ENCODE assay signal across 8 cellular contexts in the genomic region with DNA sequence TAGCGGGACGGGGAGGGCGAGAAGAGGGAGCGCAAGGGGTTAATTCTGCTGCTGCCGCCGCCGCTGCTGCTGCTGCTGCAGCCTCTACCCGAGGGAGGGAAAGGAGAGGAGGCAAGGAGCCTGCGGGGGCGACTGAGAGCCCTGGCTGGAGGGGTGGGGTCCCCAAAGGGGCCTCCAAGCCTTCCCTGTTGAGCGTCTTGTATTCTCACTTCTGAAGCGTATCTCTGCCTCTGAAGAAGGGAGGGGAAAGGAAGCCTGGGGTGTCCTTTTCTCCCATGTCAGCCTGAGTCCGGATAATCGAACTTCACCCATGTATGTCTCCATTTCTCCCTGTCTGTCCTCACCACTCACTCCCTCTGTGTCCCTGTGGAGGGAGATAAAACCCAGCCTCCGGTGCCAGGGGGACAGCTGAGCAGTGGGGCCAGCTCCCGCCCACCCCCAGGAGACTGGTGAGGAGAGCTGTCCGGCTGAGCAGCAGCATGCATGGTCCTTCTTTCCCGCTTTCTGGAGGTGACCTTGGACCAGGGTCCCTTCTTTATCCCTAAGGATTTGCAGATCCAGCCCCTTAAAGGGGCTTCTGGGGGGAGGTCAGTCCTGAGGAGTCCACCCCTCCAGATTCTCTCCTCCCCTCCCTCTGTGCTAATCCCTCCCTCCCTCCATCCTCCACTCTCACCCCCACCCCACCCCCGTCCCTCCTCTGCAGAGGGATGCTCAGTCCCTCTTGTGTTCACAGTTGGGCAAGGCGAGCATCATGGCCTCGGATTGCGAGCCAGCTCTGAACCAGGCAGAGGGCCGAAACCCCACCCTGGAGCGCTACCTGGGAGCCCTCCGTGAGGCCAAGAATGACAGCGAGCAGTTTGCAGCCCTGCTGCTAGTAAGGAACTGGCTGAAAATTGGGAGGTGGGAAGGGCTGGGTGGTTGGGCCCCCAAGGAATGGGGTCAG.
A peak's percentile ranks its signal among the peaks of the same experiment; 100 is the strongest.
DNase-seq lines count a peak whose midpoint lies in the region; ATAC-seq and TF ChIP-seq lines count a peak whose summit lies in the region.

No MANE protein-coding gene starts in this region.

- H3K4me2 ChIP-seq in BLaER1 treated with 17β-estradiol and CSF1 and Interleukin-3, amounts not matched to agents 10 nM and 100 nM: peak overlapping the region; percentile 85 to 100 (median 95)

- H3K9ac ChIP-seq in BLaER1 treated with 17β-estradiol and CSF1 and Interleukin-3, amounts not matched to agents 10 nM and 100 nM: peak overlapping the region; percentile 86 to 95 (median 91)

- peaks cover 49 to 74% (median 69%) of the 10 kb centered on the region in 10 experiments for H3K4me1 ChIP-seq in BLaER1 treated with 17β-estradiol and CSF1 and Interleukin-3, amounts not matched to agents 10 nM and 100 nM

- H3K9me3 Mint-ChIP-seq in activated naive CD4-positive, alpha-beta T cell treated with anti-CD3 and anti-CD28 coated beads, Interleukin-2, amount 50 U/mL, for 24 hours: no peaks in the 10 kb centered on the region
- no peaks in the 10 kb centered on the region for H3K9me3 Mint-ChIP-seq in stimulated activated naive B cell treated with anti-CD40 and anti-IgM and Interleukin-4, amounts not matched to agents 10 μg/mL and 1 μg/mL and 100 μg/mL, for 72 hours

- H3K4me3 Mint-ChIP-seq in activated naive CD4-positive, alpha-beta T cell treated with anti-CD3 and anti-CD28 coated beads, Interleukin-2, amount 50 U/mL, for 24 hours: peak overlapping the region; percentile 94
- H3K4me3 Mint-ChIP-seq in stimulated activated naive B cell treated with anti-CD40 and anti-IgM and Interleukin-4, amounts not matched to agents 10 μg/mL and 1 μg/mL and 100 μg/mL, for 72 hours: peak overlapping the region; percentile 92 to 99

- H3K27ac ChIP-seq in BLaER1 treated with 17β-estradiol and CSF1 and Interleukin-3, amounts not matched to agents 10 nM and 100 nM: peak overlapping the region; percentile 87 to 95 (median 92); a peak in 21 of 22 replicates
- peak overlapping the region; percentile 94 for H3K27ac ChIP-seq in HL-60 (replicated peaks)

- H3K36me3 Mint-ChIP-seq in activated naive CD4-positive, alpha-beta T cell treated with anti-CD3 and anti-CD28 coated beads, Interleukin-2, amount 50 U/mL, for 24 hours: peaks cover 2% of the 10 kb centered on the region
- H3K36me3 Mint-ChIP-seq in stimulated activated naive B cell treated with anti-CD40 and anti-IgM and Interleukin-4, amounts not matched to agents 10 μg/mL and 1 μg/mL and 100 μg/mL, for 72 hours: peaks cover 7 to 9% of the 10 kb centered on the region in 2 donors

- H3K27me3 Mint-ChIP-seq in activated naive CD4-positive, alpha-beta T cell treated with anti-CD3 and anti-CD28 coated beads, Interleukin-2, amount 50 U/mL, for 24 hours: no peaks in the 10 kb centered on the region
- no peaks in the 10 kb centered on the region for H3K27me3 Mint-ChIP-seq in stimulated activated naive B cell treated with anti-CD40 and anti-IgM and Interleukin-4, amounts not matched to agents 10 μg/mL and 1 μg/mL and 100 μg/mL, for 72 hours

- peak overlapping the region; percentile 96 for H3K27ac Mint-ChIP-seq in activated naive CD4-positive, alpha-beta T cell treated with anti-CD3 and anti-CD28 coated beads, Interleukin-2, amount 50 U/mL, for 24 hours
- H3K27ac Mint-ChIP-seq in stimulated activated naive B cell treated with anti-CD40 and anti-IgM and Interleukin-4, amounts not matched to agents 10 μg/mL and 1 μg/mL and 100 μg/mL, for 72 hours: peak overlapping the region; percentile 98

- peak overlapping the region; percentile 88 to 99 (median 96) for H3K4me3 ChIP-seq in BLaER1 treated with 17β-estradiol and CSF1 and Interleukin-3, amounts not matched to agents 10 nM and 100 nM
- peak overlapping the region; percentile 93 for H3K4me3 ChIP-seq in HL-60 (replicated peaks; ENCODE audit: insufficient read depth, low read length)
- H3K4me3 ChIP-seq in iPS-18c (ENCODE audit: insufficient read depth, low read depth, low read length): peak overlapping the region; percentile 97; the same call in 1 of the 2 replicates

- H3K4me1 Mint-ChIP-seq in activated naive CD4-positive, alpha-beta T cell treated with anti-CD3 and anti-CD28 coated beads, Interleukin-2, amount 50 U/mL, for 24 hours: peaks cover 61% of the 10 kb centered on the region
- peaks cover 39 to 58% of the 10 kb centered on the region in 2 donors for H3K4me1 Mint-ChIP-seq in stimulated activated naive B cell treated with anti-CD40 and anti-IgM and Interleukin-4, amounts not matched to agents 10 μg/mL and 1 μg/mL and 100 μg/mL, for 72 hours

- H3K36me3 ChIP-seq in BLaER1 treated with 17β-estradiol and CSF1 and Interleukin-3, amounts not matched to agents 10 nM and 100 nM: peaks cover 13 to 49% (median 29%) of the 10 kb centered on the region in 11 experiments

- no peak for DNase-seq in HL-60 (ENCODE audit: low read depth in 1 of 2, low spot score in 1 of 2)
- DNase-seq in stimulated activated naive B cell treated with anti-CD40 and anti-IgM and Interleukin-4, amounts not matched to agents 10 μg/mL and 1 μg/mL and 100 μg/mL, for 72 hours: no peak
- no peak for DNase-seq in OCI-M2 (lab: John Stamatoyannopoulos, UW; ENCODE audit: unreplicated experiment)
- DNase-seq in hepatic stellate cell (ENCODE audit: low spot score): no peak

- no peak for ATAC-seq in stimulated activated naive B cell treated with anti-CD40 and anti-IgM and Interleukin-4, amounts not matched to agents 10 μg/mL and 1 μg/mL and 100 μg/mL, for 72 hours (replicated peaks)
- no peak for ATAC-seq in activated CD4-positive, CD25-positive, alpha-beta regulatory T cell treated with anti-CD3 and anti-CD28 coated beads, Interleukin-2, amount 50 U/mL, for 24 hours

- H3K9me3 ChIP-seq in BLaER1 treated with 17β-estradiol and CSF1 and Interleukin-3, amounts not matched to agents 10 nM and 100 nM (replicated peaks in 1 of 11): no peaks in the 10 kb centered on the region
- no peaks in the 10 kb centered on the region for H3K9me3 ChIP-seq in iPS-18c (ENCODE audit: control insufficient read depth, insufficient read depth, low read length)

- TF ChIP-seq CTCF in HL-60 (IDR thresholded peaks at IDR 0.05; ENCODE audit: insufficient read depth, low read length): no peak

- H4K20me1 ChIP-seq in BLaER1 treated with 17β-estradiol and CSF1 and Interleukin-3, amounts not matched to agents 10 nM and 100 nM: peaks cover 12 to 56% (median 44%) of the 10 kb centered on the region in 11 experiments; a peak in 18 of 22 replicates

- H3K27me3 ChIP-seq in BLaER1 treated with 17β-estradiol and CSF1 and Interleukin-3, amounts not matched to agents 10 nM and 100 nM: no peaks in the 10 kb centered on the region
- H3K27me3 ChIP-seq in HL-60 (ENCODE audit: insufficient read depth, poor library complexity, severe bottlenecking): no peaks in the 10 kb centered on the region
